Comparison of ENCODE assay signal across 22 cellular contexts in the genomic region with DNA sequence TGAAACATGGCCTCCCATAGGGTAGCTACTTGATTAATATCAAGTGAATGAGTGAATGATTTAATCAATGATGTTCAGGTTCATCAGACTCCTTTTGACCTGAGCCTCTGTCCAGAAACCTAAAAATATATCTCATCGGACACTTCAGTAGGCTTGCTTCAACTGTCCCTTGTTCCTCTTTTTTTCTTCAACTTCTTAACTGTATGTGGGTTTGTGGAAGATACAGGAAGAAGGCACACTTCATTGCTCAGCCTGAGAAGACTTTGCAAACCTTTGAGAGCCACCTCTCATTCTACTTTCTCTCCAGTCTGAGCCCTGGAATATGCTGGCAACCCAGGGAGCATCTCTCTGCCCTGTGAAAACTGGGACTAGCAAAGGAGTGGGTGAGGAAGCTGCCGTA.
DNase-seq lines count a peak whose midpoint lies in the region; ATAC-seq and TF ChIP-seq lines count a peak whose summit lies in the region.
"Had no signal": no experiment of that assay in that cellular context is flagged by ENCODE, and none has a peak within 500 bp of the region (broad histone marks: within the 10 kb centered on the region; RNA-seq: fewer than 3 reads in every experiment).

No MANE protein-coding gene starts in this region.

- peaks cover 14 to 40% (median 28%) of the 10 kb centered on the region in 3 donors for H3K4me1 Mint-ChIP-seq in naive B cell
- H3K4me1 Mint-ChIP-seq: activated naive CD4-positive, alpha-beta T cell treated with anti-CD3 and anti-CD28 coated beads, Interleukin-2, amount 10 ng/mL, durations not matched to agents 7 days and 5 days had no signal

- H3K9me3 Mint-ChIP-seq in naive B cell, result no peaks in the 10 kb centered on the region
- H3K9me3 Mint-ChIP-seq: activated naive CD4-positive, alpha-beta T cell treated with anti-CD3 and anti-CD28 coated beads, Interleukin-2, amount 10 ng/mL, durations not matched to agents 7 days and 5 days; CD8-positive, alpha-beta T cell; mesothelial cell of epicardium; natural killer cell treated with Interleukin-12 subunit alpha and Interleukin-12 subunit beta and Interleukin-15 and Interleukin-18, amount 100 ng/mL, for 72 hours; stimulated activated naive CD8-positive, alpha-beta T cell treated with anti-CD3 and anti-CD28 coated beads, Interleukin-15, Interleukin-2, amounts not matched to agents 100 ng/mL and 50 ng/mL, for 24 hours had no signal

- H3K36me3 Mint-ChIP-seq in naive B cell, result no peaks in the 10 kb centered on the region
- H3K36me3 Mint-ChIP-seq: activated naive CD4-positive, alpha-beta T cell treated with anti-CD3 and anti-CD28 coated beads, Interleukin-2, amount 10 ng/mL, durations not matched to agents 7 days and 5 days; CD8-positive, alpha-beta T cell; mesothelial cell of epicardium; natural killer cell treated with Interleukin-12 subunit alpha and Interleukin-12 subunit beta and Interleukin-15 and Interleukin-18, amount 100 ng/mL, for 72 hours; T-cell had no signal

- peak; percentile 50 for ATAC-seq in GM18511 (IDR thresholded peaks at IDR 0.05; ENCODE audit: unreplicated experiment)
- peak; percentile 69 for ATAC-seq in GM21529 (IDR thresholded peaks at IDR 0.05; ENCODE audit: unreplicated experiment)
- peak; percentile 88 to 95 for ATAC-seq in naive B cell (ENCODE audit: low read depth in 2 of 2)
- no peak for ATAC-seq in HG03108 (IDR thresholded peaks at IDR 0.05; ENCODE audit: unreplicated experiment)
- ATAC-seq in GM19455 (IDR thresholded peaks at IDR 0.05; ENCODE audit: unreplicated experiment), result no peak
- ATAC-seq in SK-N-SH treated with all-trans-retinoic acid at 6 μM for 48 hours, result no peak
- ATAC-seq: CD8-positive, alpha-beta T cell; left lung; natural killer cell treated with Interleukin-12 subunit alpha and Interleukin-12 subunit beta and Interleukin-15 and Interleukin-18, amount 100 ng/mL, for 72 hours; T-cell had no signal

- DNase-seq in Kasumi-1 (lab: John Stamatoyannopoulos, UW) (peak; percentile 20 to 47), naive B cell (peak; percentile 13)
- DNase-seq: activated naive CD4-positive, alpha-beta T cell treated with anti-CD3 and anti-CD28 coated beads, Interleukin-2, amount 10 ng/mL, durations not matched to agents 7 days and 5 days; anterior cingulate cortex; caudate nucleus; CD8-positive, alpha-beta T cell; dermis blood vessel endothelial cell; left lung; NCI-H524 treated with DMSO at 0.1 percent for 48 hours; Right ventricle myocardium superior; spleen; stimulated activated CD4-positive, alpha-beta T cell treated with anti-CD3 and anti-CD28 coated beads, Interleukin-4, amount 100 ng/mL, for 24 hours; T-cell; tibial artery had no signal

- H3K4me3 Mint-ChIP-seq in naive B cell, result peak overlapping the region in 6 of 8 donors; percentile 43 to 77 (median 58)
- H3K4me3 Mint-ChIP-seq: activated naive CD4-positive, alpha-beta T cell treated with anti-CD3 and anti-CD28 coated beads, Interleukin-2, amount 10 ng/mL, durations not matched to agents 7 days and 5 days; CD8-positive, alpha-beta T cell; mesothelial cell of epicardium; natural killer cell treated with Interleukin-12 subunit alpha and Interleukin-12 subunit beta and Interleukin-15 and Interleukin-18, amount 100 ng/mL, for 72 hours; stimulated activated naive CD8-positive, alpha-beta T cell treated with anti-CD3 and anti-CD28 coated beads, Interleukin-15, Interleukin-2, amounts not matched to agents 100 ng/mL and 50 ng/mL, for 24 hours; T-cell had no signal

- peak overlapping the region in 1 of 6 donors; percentile 82 for H3K27ac Mint-ChIP-seq in naive B cell
- H3K27ac Mint-ChIP-seq: activated naive CD4-positive, alpha-beta T cell treated with anti-CD3 and anti-CD28 coated beads, Interleukin-2, amount 10 ng/mL, durations not matched to agents 7 days and 5 days; CD8-positive, alpha-beta T cell; natural killer cell treated with Interleukin-12 subunit alpha and Interleukin-12 subunit beta and Interleukin-15 and Interleukin-18, amount 100 ng/mL, for 72 hours; stimulated activated naive CD8-positive, alpha-beta T cell treated with anti-CD3 and anti-CD28 coated beads, Interleukin-15, Interleukin-2, amounts not matched to agents 100 ng/mL and 50 ng/mL, for 24 hours; T-cell had no signal

- no peaks in the 10 kb centered on the region for H3K27me3 Mint-ChIP-seq in naive B cell
- H3K27me3 Mint-ChIP-seq: activated naive CD4-positive, alpha-beta T cell treated with anti-CD3 and anti-CD28 coated beads, Interleukin-2, amount 10 ng/mL, durations not matched to agents 7 days and 5 days; stimulated activated naive CD8-positive, alpha-beta T cell treated with anti-CD3 and anti-CD28 coated beads, Interleukin-15, Interleukin-2, amounts not matched to agents 100 ng/mL and 50 ng/mL, for 24 hours; T-cell had no signal

TF ChIP-seq in SK-N-SH treated with all-trans-retinoic acid at 6 μM for 48 hours, 23 proteins besides CTCF, POLR2A, EP300 and RAD21:
- TF ChIP-seq, protein P1, sequence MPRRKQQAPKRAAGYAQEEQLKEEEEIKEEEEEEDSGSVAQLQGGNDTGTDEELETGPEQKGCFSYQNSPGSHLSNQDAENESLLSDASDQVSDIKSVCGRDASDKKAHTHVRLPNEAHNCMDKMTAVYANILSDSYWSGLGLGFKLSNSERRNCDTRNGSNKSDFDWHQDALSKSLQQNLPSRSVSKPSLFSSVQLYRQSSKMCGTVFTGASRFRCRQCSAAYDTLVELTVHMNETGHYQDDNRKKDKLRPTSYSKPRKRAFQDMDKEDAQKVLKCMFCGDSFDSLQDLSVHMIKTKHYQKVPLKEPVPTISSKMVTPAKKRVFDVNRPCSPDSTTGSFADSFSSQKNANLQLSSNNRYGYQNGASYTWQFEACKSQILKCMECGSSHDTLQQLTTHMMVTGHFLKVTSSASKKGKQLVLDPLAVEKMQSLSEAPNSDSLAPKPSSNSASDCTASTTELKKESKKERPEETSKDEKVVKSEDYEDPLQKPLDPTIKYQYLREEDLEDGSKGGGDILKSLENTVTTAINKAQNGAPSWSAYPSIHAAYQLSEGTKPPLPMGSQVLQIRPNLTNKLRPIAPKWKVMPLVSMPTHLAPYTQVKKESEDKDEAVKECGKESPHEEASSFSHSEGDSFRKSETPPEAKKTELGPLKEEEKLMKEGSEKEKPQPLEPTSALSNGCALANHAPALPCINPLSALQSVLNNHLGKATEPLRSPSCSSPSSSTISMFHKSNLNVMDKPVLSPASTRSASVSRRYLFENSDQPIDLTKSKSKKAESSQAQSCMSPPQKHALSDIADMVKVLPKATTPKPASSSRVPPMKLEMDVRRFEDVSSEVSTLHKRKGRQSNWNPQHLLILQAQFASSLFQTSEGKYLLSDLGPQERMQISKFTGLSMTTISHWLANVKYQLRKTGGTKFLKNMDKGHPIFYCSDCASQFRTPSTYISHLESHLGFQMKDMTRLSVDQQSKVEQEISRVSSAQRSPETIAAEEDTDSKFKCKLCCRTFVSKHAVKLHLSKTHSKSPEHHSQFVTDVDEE (CRISPR knock-in tag; IDR thresholded peaks at IDR 0.05), result no peak
- TF ChIP-seq, protein P2, sequence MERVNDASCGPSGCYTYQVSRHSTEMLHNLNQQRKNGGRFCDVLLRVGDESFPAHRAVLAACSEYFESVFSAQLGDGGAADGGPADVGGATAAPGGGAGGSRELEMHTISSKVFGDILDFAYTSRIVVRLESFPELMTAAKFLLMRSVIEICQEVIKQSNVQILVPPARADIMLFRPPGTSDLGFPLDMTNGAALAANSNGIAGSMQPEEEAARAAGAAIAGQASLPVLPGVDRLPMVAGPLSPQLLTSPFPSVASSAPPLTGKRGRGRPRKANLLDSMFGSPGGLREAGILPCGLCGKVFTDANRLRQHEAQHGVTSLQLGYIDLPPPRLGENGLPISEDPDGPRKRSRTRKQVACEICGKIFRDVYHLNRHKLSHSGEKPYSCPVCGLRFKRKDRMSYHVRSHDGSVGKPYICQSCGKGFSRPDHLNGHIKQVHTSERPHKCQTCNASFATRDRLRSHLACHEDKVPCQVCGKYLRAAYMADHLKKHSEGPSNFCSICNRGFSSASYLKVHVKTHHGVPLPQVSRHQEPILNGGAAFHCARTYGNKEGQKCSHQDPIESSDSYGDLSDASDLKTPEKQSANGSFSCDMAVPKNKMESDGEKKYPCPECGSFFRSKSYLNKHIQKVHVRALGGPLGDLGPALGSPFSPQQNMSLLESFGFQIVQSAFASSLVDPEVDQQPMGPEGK (CRISPR knock-in tag; IDR thresholded peaks at IDR 0.05; ENCODE audit: borderline replicate concordance), result no peak
- TF ChIP-seq ISL1 (CRISPR knock-in tag; IDR thresholded peaks at IDR 0.05), result no peak

Comparison
In these comparisons a context has a peak if more than half of its experiments do, and no peak if none do; other contexts are left out.
1. ATAC-seq: peak in GM18511 (single experiment), GM21529 (single experiment) and naive B cell (2 of 2); none in HG03108 (single experiment), GM19455 (single experiment) and SK-N-SH treated with all-trans-retinoic acid at 6 μM for 48 hours (single experiment).